ENCODE assay signal across 9 cellular contexts in genomic region chr19:49335071-49335783, GRCh38. TPM values are rescaled to one million over a fixed set of nuclear protein-coding genes. Genes with fewer than 3 reads are reported as not detected.
DNase-seq lines count a peak whose midpoint lies in the region; ATAC-seq and TF ChIP-seq lines count a peak whose summit lies in the region.
"Had no signal": no experiment of that assay in that cellular context is flagged by ENCODE, and none has a peak within 500 bp of the region (broad histone marks: within the 10 kb centered on the region; RNA-seq: fewer than 3 reads in every experiment).

Gene CD37, plus strand, starts transcription at chr19:49335406. Its CDS starts 135 bp downstream, at chr19:49335541.

- 0 out of 2 replicates have a peak, but pooled peaks cover 3% of the 10 kb centered on the region for H3F3A ChIP-seq in Loucy (ENCODE audit: low read depth)

- peaks cover 16% of the 10 kb centered on the region; the same call in 1 of the 2 replicates for H3K79me2 ChIP-seq in Loucy (ENCODE audit: insufficient read depth, low read length)

- no peaks in the 10 kb centered on the region for H3K27me3 ChIP-seq in Loucy (ENCODE audit: insufficient read depth, low read length, poor library complexity, severe bottlenecking)

- H3K4me3 ChIP-seq in Loucy (ENCODE audit: low read length, poor library complexity, severe bottlenecking): peak within 1 kb of the TSS; percentile 84

- H3K36me3 Mint-ChIP-seq in activated CD8-positive, alpha-beta T cell treated with anti-CD3 and anti-CD28 coated beads, Interleukin-2, amount 10 ng/mL, durations not matched to agents 7 days and 5 days (ENCODE audit: low read depth): peaks cover 52% of the 10 kb centered on the region

- no peaks in the 10 kb centered on the region for H3K27me3 Mint-ChIP-seq in activated CD8-positive, alpha-beta T cell treated with anti-CD3 and anti-CD28 coated beads, Interleukin-2, amount 10 ng/mL, durations not matched to agents 7 days and 5 days (ENCODE audit: low read depth)

- peaks cover 39% of the 10 kb centered on the region for H3K4me1 ChIP-seq in Loucy (ENCODE audit: insufficient read depth, low read length, poor library complexity, severe bottlenecking)

- intact Hi-C loops in left ventricle myocardium superior (cut with micrococcal nuclease): no loop called here

- POLR2A ChIA-PET in activated CD8-positive, alpha-beta T cell treated with anti-CD3 and anti-CD28 coated beads, Interleukin-2, amount 10 ng/mL, durations not matched to agents 7 days and 5 days (lab: Charles Lee): interaction anchor here (0.6 to 1.8 kb wide), 5 partner anchors 9 to 846 kb away, joined by 3 to 6 read pairs (median 3); no protein-coding TSS in a partner anchor

- CTCF ChIA-PET in activated CD8-positive, alpha-beta T cell treated with anti-CD3 and anti-CD28 coated beads, Interleukin-2, amount 10 ng/mL, durations not matched to agents 7 days and 5 days (lab: Charles Lee): interaction anchor here (1.2 to 2.5 kb wide), 5 partner anchors 34 to 221 kb away, joined by 3 to 9 read pairs (median 3); partner anchors contain the start of genes FLT3LG and LIN7B

- H4K20me1 ChIP-seq in Loucy (ENCODE audit: insufficient read depth, low read length, poor library complexity, severe bottlenecking): no peaks in the 10 kb centered on the region

- peak; percentile 74 for ATAC-seq in activated CD8-positive, alpha-beta T cell treated with anti-CD3 and anti-CD28 coated beads, Interleukin-2, amount 10 ng/mL, durations not matched to agents 7 days and 5 days
- ATAC-seq in left ventricle myocardium superior (no peak), GM19397 (IDR thresholded peaks at IDR 0.05; ENCODE audit: unreplicated experiment) (no peak), HG03521 (IDR thresholded peaks at IDR 0.05; ENCODE audit: unreplicated experiment) (no peak), HG02852 (IDR thresholded peaks at IDR 0.05; ENCODE audit: unreplicated experiment) (no peak)

- DNase-seq in activated CD8-positive, alpha-beta T cell treated with anti-CD3 and anti-CD28 coated beads, Interleukin-2, amount 10 ng/mL, durations not matched to agents 7 days and 5 days: peak; percentile 80
- DNase-seq in left ventricle myocardium superior: peak; percentile 47
- peak; percentile 70 for DNase-seq in stimulated activated CD8-positive, alpha-beta memory T cell treated with anti-CD3 and anti-CD28 coated beads, Interleukin-4, amount 100 ng/mL, for 48 hours
- no peak for DNase-seq in NCI-H187 (lab: John Stamatoyannopoulos, UW)

- H3K27ac Mint-ChIP-seq in activated CD8-positive, alpha-beta T cell treated with anti-CD3 and anti-CD28 coated beads, Interleukin-2, amount 10 ng/mL, durations not matched to agents 7 days and 5 days: peak within 1 kb of the TSS; percentile 98

- peak within 1 kb of the TSS; percentile 97 for H3K4me3 Mint-ChIP-seq in activated CD8-positive, alpha-beta T cell treated with anti-CD3 and anti-CD28 coated beads, Interleukin-2, amount 10 ng/mL, durations not matched to agents 7 days and 5 days

- peak within 1 kb of the TSS; percentile 85 for H3K4me2 ChIP-seq in Loucy (ENCODE audit: low read depth, low read length, poor library complexity, severe bottlenecking)

- H3K9me3 ChIP-seq in Loucy (ENCODE audit: insufficient read depth, low read depth, low read length): no peaks in the 10 kb centered on the region

- H3K36me3 ChIP-seq in Loucy (ENCODE audit: insufficient read depth, low read length): no peaks in the 10 kb centered on the region

- no peaks in the 10 kb centered on the region for H3K9me2 ChIP-seq in Loucy (replicated peaks; ENCODE audit: low read depth, low read length)

- H3K9me3 Mint-ChIP-seq in activated CD8-positive, alpha-beta T cell treated with anti-CD3 and anti-CD28 coated beads, Interleukin-2, amount 10 ng/mL, durations not matched to agents 7 days and 5 days (ENCODE audit: insufficient read depth): no peaks in the 10 kb centered on the region

- H2AFZ ChIP-seq in Loucy (ENCODE audit: low read length): peak within 1 kb of the TSS; percentile 82

- peak within 1 kb of the TSS; percentile 84 for H3K9ac ChIP-seq in Loucy (ENCODE audit: low read depth, low read length, poor library complexity, severe bottlenecking)

- H3K4me1 Mint-ChIP-seq in activated CD8-positive, alpha-beta T cell treated with anti-CD3 and anti-CD28 coated beads, Interleukin-2, amount 10 ng/mL, durations not matched to agents 7 days and 5 days (ENCODE audit: low read depth): peaks cover 79% of the 10 kb centered on the region

- TF ChIP-seq CTCF in Loucy (conservative IDR thresholded peaks at IDR 0.05; ENCODE audit: low read length): no peak

RNA-seq across cellular contexts. Expression of gene CD37, which starts in this region (rescaled TPM):
- total RNA-seq in activated CD8-positive, alpha-beta T cell treated with anti-CD3 and anti-CD28 coated beads, Interleukin-2, amount 10 ng/mL, durations not matched to agents 7 days and 5 days: 100 to 1,000 TPM; 162 to 176 TPM
- 6.5 TPM for total RNA-seq in left ventricle myocardium superior
- total RNA-seq: NCI-H460 had no signal

Comparison
In these comparisons a context has a peak if more than half of its experiments do, and no peak if none do; other contexts are left out.
1. RNA of gene CD37 (total RNA-seq): 162 to 176 TPM in activated CD8-positive, alpha-beta T cell treated with anti-CD3 and anti-CD28 coated beads, Interleukin-2, amount 10 ng/mL, durations not matched to agents 7 days and 5 days; 6.5 TPM in left ventricle myocardium superior (single experiment); every median in the first group is over 10 times any median in the second.
2. DNase-seq: peak in activated CD8-positive, alpha-beta T cell treated with anti-CD3 and anti-CD28 coated beads, Interleukin-2, amount 10 ng/mL, durations not matched to agents 7 days and 5 days (single experiment), left ventricle myocardium superior (single experiment) and stimulated activated CD8-positive, alpha-beta memory T cell treated with anti-CD3 and anti-CD28 coated beads, Interleukin-4, amount 100 ng/mL, for 48 hours (single experiment); none in NCI-H187 (0 of 2).